In genomic region chr5:125249400-125249799, GRCh38 we compare ENCODE assay signal across 1 cellular context.
TF ChIP-seq lines count a peak whose summit lies in the region.

No MANE protein-coding gene starts in this region.

TF ChIP-seq in GM23338, 12 proteins besides CTCF, POLR2A, EP300 and RAD21 (continued from another document):
- no peak for TF ChIP-seq NANOG (IDR thresholded peaks at IDR 0.05; ENCODE audit: borderline replicate concordance)
